ENCODE assay signal across 8 cellular contexts in genomic region chr12:50221228-50222008, GRCh38. TPM values are rescaled to one million over a fixed set of nuclear protein-coding genes. Genes with fewer than 3 reads are reported as not detected.
DNase-seq lines count a peak whose midpoint lies in the region; ATAC-seq and TF ChIP-seq lines count a peak whose summit lies in the region.

No MANE protein-coding gene starts in this region.

- H3K4me3 ChIP-seq in HL-60 (replicated peaks; ENCODE audit: insufficient read depth, low read length) (peak overlapping the region; percentile 68), Peyer's patch (peak overlapping the region; percentile 29 to 48 (median 40)), prostate gland (peak overlapping the region; percentile 18 to 24)

- H3K9me3 ChIP-seq in Peyer's patch, result no peaks in the 10 kb centered on the region
- no peaks in the 10 kb centered on the region for H3K9me3 ChIP-seq in prostate gland

- H3K27me3 ChIP-seq in HL-60 (ENCODE audit: insufficient read depth, poor library complexity, severe bottlenecking), result no peaks in the 10 kb centered on the region
- no peaks in the 10 kb centered on the region for H3K27me3 ChIP-seq in Peyer's patch
- no peaks in the 10 kb centered on the region for H3K27me3 ChIP-seq in prostate gland (replicated peaks; ENCODE audit: insufficient read depth)

- H3K27ac ChIP-seq in HL-60 (replicated peaks), result peak overlapping the region; percentile 60
- H3K27ac ChIP-seq in Peyer's patch, result peak overlapping the region; percentile 71 to 79 (median 74)
- peak overlapping the region; percentile 74 to 75 for H3K27ac ChIP-seq in prostate gland

- TF ChIP-seq CTCF in HL-60 (IDR thresholded peaks at IDR 0.05; ENCODE audit: insufficient read depth, low read length), result no peak
- no peak for TF ChIP-seq CTCF in Peyer's patch (IDR thresholded peaks at IDR 0.05)
- no peak for TF ChIP-seq CTCF in prostate gland (IDR thresholded peaks at IDR 0.05)

- TF ChIP-seq POLR2A in Peyer's patch (IDR thresholded peaks at IDR 0.05), result no peak
- peak; percentile 24 for TF ChIP-seq POLR2A in prostate gland (IDR thresholded peaks at IDR 0.05)

- intact Hi-C loops in prostate gland (cut with DNase I), result loop anchor here (5.0 to 10.0 kb wide), 3 partner anchors 36 to 181 kb away; partner anchors contain the start of gene LARP4

- H3K4me1 ChIP-seq in Peyer's patch (peaks cover 0 to 8% (median 3%) of the 10 kb centered on the region in 4 donors), prostate gland (replicated peaks) (peaks cover 12% of the 10 kb centered on the region)

- peak; percentile 52 for DNase-seq in DMS114 treated with DMSO at 0.1 percent for 48 hours (lab: John Stamatoyannopoulos, UW; ENCODE audit: unreplicated experiment)
- DNase-seq in HL-60 (ENCODE audit: low read depth in 1 of 2, low spot score in 1 of 2), result peak in 1 of 2 experiments; percentile 28
- no peak for DNase-seq in Peyer's patch
- DNase-seq in fibroblast of peridontal ligament (ENCODE audit: extremely low read depth), result peak; percentile 100
- peak; percentile 53 for DNase-seq in prostate gland (ENCODE audit: low spot score)
- no peak for DNase-seq in activated CD4-positive, alpha-beta T cell treated with anti-CD3 and anti-CD28 coated beads, Interleukin-2, amount 50 U/mL, for 1 hour
- no peak for DNase-seq in AG08396 (ENCODE audit: low spot score)

- H3K36me3 ChIP-seq in Peyer's patch (peaks cover 0 to 19% (median 0%) of the 10 kb centered on the region in 3 donors), prostate gland (no peaks in the 10 kb centered on the region)

- 4% methylated on average over 9 of the region's 9 CpGs for WGBS in prostate gland

- ATAC-seq in GM21825 (IDR thresholded peaks at IDR 0.05; ENCODE audit: unreplicated experiment), result no peak

RNA-seq across cellular contexts. Expression of gene CERS5, which starts 54.2 kb away (rescaled TPM):
- total RNA-seq in Peyer's patch, result 10 to 100 TPM; 15.2 to 84.2 (median 23.2) TPM
- 10 to 100 TPM; 27.6 to 41.7 TPM for total RNA-seq in prostate gland

Comparison
In these comparisons a context has a peak if more than half of its experiments do, and no peak if none do; other contexts are left out.
1. DNase-seq: peak in DMS114 treated with DMSO at 0.1 percent for 48 hours (single experiment), fibroblast of peridontal ligament (single experiment) and prostate gland (single experiment); none in Peyer's patch (0 of 3), activated CD4-positive, alpha-beta T cell treated with anti-CD3 and anti-CD28 coated beads, Interleukin-2, amount 50 U/mL, for 1 hour (single experiment) and AG08396 (single experiment).
2. Peak in every context shown above with its lines, with median percentiles within 50 percentile points of each other: H3K27ac ChIP-seq and H3K4me3 ChIP-seq.